ENCODE assay signal across 2 cellular contexts in the genomic region with DNA sequence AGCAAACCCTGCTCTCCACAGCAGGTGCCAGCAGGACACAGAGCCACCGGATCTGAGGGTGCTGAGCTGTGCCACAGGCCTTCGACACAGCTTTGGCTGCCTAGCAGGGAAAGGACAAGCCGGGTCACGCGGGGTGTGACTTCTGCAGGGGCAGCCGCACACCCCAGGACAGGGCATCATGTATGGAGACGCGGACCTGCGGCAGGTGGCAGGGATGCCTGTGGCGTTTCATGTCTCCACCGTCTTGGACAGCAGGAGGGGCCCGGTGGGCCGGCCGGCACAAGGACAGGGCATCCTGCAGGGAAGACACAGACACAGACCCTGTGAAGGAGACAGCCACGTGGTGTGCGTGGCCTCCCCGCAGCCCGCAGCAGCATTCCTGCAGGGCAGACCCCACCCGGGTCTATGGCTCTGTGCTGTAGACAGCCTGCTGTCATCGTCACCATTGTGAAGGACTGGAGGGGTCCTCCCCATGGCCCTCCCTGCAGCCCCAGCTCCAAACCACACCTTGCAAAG.
TF ChIP-seq lines count a peak whose summit lies in the region.

No MANE protein-coding gene starts in this region.

TF ChIP-seq in WTC11, 78 proteins besides CTCF, POLR2A, EP300 and RAD21 (continued from another document):
- TF ChIP-seq, protein P1, sequence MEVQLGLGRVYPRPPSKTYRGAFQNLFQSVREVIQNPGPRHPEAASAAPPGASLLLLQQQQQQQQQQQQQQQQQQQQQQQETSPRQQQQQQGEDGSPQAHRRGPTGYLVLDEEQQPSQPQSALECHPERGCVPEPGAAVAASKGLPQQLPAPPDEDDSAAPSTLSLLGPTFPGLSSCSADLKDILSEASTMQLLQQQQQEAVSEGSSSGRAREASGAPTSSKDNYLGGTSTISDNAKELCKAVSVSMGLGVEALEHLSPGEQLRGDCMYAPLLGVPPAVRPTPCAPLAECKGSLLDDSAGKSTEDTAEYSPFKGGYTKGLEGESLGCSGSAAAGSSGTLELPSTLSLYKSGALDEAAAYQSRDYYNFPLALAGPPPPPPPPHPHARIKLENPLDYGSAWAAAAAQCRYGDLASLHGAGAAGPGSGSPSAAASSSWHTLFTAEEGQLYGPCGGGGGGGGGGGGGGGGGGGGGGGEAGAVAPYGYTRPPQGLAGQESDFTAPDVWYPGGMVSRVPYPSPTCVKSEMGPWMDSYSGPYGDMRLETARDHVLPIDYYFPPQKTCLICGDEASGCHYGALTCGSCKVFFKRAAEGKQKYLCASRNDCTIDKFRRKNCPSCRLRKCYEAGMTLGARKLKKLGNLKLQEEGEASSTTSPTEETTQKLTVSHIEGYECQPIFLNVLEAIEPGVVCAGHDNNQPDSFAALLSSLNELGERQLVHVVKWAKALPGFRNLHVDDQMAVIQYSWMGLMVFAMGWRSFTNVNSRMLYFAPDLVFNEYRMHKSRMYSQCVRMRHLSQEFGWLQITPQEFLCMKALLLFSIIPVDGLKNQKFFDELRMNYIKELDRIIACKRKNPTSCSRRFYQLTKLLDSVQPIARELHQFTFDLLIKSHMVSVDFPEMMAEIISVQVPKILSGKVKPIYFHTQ (CRISPR knock-in tag; IDR thresholded peaks at IDR 0.05): no peak
- TF ChIP-seq TEAD4 (CRISPR knock-in tag; IDR thresholded peaks at IDR 0.05) (no peak), GABPB1 (CRISPR knock-in tag; IDR thresholded peaks at IDR 0.05) (no peak), MAX (CRISPR knock-in tag; IDR thresholded peaks at IDR 0.05) (no peak), PRRX2 (CRISPR knock-in tag; IDR thresholded peaks at IDR 0.05) (no peak), ZBTB21 (CRISPR knock-in tag; IDR thresholded peaks at IDR 0.05; ENCODE audit: borderline replicate concordance) (no peak), NR3C1 (CRISPR knock-in tag; conservative IDR thresholded peaks at IDR 0.05; ENCODE audit: low read depth) (no peak), KAT7 (CRISPR knock-in tag; IDR thresholded peaks at IDR 0.05; ENCODE audit: borderline replicate concordance) (no peak)
- TF ChIP-seq, protein P2, sequence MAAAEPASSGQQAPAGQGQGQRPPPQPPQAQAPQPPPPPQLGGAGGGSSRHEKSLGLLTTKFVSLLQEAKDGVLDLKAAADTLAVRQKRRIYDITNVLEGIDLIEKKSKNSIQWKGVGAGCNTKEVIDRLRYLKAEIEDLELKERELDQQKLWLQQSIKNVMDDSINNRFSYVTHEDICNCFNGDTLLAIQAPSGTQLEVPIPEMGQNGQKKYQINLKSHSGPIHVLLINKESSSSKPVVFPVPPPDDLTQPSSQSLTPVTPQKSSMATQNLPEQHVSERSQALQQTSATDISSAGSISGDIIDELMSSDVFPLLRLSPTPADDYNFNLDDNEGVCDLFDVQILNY (CRISPR knock-in tag; IDR thresholded peaks at IDR 0.05): no peak
- TF ChIP-seq, protein P3, sequence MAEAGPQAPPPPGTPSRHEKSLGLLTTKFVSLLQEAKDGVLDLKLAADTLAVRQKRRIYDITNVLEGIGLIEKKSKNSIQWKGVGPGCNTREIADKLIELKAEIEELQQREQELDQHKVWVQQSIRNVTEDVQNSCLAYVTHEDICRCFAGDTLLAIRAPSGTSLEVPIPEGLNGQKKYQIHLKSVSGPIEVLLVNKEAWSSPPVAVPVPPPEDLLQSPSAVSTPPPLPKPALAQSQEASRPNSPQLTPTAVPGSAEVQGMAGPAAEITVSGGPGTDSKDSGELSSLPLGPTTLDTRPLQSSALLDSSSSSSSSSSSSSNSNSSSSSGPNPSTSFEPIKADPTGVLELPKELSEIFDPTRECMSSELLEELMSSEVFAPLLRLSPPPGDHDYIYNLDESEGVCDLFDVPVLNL (CRISPR knock-in tag; IDR thresholded peaks at IDR 0.05; ENCODE audit: borderline replicate concordance, low read depth): no peak
- TF ChIP-seq, protein P4, sequence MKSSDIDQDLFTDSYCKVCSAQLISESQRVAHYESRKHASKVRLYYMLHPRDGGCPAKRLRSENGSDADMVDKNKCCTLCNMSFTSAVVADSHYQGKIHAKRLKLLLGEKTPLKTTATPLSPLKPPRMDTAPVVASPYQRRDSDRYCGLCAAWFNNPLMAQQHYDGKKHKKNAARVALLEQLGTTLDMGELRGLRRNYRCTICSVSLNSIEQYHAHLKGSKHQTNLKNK (CRISPR knock-in tag; IDR thresholded peaks at IDR 0.05): no peak
- TF ChIP-seq, protein P5, sequence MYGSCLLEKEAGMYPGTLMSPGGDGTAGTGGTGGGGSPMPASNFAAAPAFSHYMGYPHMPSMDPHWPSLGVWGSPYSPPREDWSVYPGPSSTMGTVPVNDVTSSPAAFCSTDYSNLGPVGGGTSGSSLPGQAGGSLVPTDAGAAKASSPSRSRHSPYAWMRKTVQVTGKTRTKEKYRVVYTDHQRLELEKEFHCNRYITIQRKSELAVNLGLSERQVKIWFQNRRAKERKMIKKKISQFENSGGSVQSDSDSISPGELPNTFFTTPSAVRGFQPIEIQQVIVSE (CRISPR knock-in tag; IDR thresholded peaks at IDR 0.05; ENCODE audit: borderline replicate concordance): no peak

TF ChIP-seq in HepG2, 621 proteins besides CTCF, POLR2A, EP300 and RAD21 (continued from another document):
- TF ChIP-seq, protein P6, sequence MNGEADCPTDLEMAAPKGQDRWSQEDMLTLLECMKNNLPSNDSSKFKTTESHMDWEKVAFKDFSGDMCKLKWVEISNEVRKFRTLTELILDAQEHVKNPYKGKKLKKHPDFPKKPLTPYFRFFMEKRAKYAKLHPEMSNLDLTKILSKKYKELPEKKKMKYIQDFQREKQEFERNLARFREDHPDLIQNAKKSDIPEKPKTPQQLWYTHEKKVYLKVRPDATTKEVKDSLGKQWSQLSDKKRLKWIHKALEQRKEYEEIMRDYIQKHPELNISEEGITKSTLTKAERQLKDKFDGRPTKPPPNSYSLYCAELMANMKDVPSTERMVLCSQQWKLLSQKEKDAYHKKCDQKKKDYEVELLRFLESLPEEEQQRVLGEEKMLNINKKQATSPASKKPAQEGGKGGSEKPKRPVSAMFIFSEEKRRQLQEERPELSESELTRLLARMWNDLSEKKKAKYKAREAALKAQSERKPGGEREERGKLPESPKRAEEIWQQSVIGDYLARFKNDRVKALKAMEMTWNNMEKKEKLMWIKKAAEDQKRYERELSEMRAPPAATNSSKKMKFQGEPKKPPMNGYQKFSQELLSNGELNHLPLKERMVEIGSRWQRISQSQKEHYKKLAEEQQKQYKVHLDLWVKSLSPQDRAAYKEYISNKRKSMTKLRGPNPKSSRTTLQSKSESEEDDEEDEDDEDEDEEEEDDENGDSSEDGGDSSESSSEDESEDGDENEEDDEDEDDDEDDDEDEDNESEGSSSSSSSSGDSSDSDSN (CRISPR knock-in tag; IDR thresholded peaks at IDR 0.05): no peak
- no peak for TF ChIP-seq JUN (CRISPR knock-in tag; IDR thresholded peaks at IDR 0.05)
- no peak for TF ChIP-seq TERF1 (CRISPR knock-in tag; IDR thresholded peaks at IDR 0.05)
- no peak for TF ChIP-seq KLF12 (CRISPR knock-in tag; IDR thresholded peaks at IDR 0.05; ENCODE audit: borderline replicate concordance)
TF ChIP-seq in HepG2: peak in this region for 0.
